16 cellular contexts compared by ENCODE assay signal in genomic region chr9:12882430-12882829, GRCh38.
DNase-seq lines count a peak whose midpoint lies in the region; ATAC-seq, FAIRE-seq and TF ChIP-seq lines count a peak whose summit lies in the region.
"Had no signal": no experiment of that assay in that cellular context is flagged by ENCODE, and none has a peak within 500 bp of the region (broad histone marks: within the 10 kb centered on the region; RNA-seq: fewer than 3 reads in every experiment).

No MANE protein-coding gene starts in this region.

- no peaks in the 10 kb centered on the region for H3K36me3 ChIP-seq in osteoblast (ENCODE audit: insufficient read depth, low read length)
- no peaks in the 10 kb centered on the region for H3K36me3 ChIP-seq in HAP-1 (replicated peaks)
- H3K36me3 ChIP-seq: spleen, upper lobe of left lung had no signal

- no peak for TF ChIP-seq EP300 in A549 (IDR thresholded peaks at IDR 0.05)

- H3K4me3 ChIP-seq in A549 (no peak overlapping the region), fibroblast of pulmonary artery (replicated peaks; ENCODE audit: low read depth, low read length) (no peak overlapping the region), osteoblast (ENCODE audit: insufficient read depth, low read length) (no peak overlapping the region), HAP-1 (no peak overlapping the region)
- H3K4me3 ChIP-seq: spleen, upper lobe of left lung had no signal

- 39% methylated on average over 2 of the region's 2 CpGs for WGBS in A549 (ENCODE audit: missing lambda C conversion rate)

- peak overlapping the region; percentile 22 for H2AFZ ChIP-seq in osteoblast (ENCODE audit: low read length)

- CTCF ChIA-PET in A549 (lab: Yijun Ruan, JAX), result interaction anchor here (1.0 to 2.5 kb wide), 6 partner anchors 65 to 164 kb away, joined by 3 to 25 read pairs (median 6); partner anchors contain the start of gene LURAP1L

- no peaks in the 10 kb centered on the region for H3K27me3 ChIP-seq in osteoblast (ENCODE audit: insufficient read depth, low read length)
- H3K27me3 ChIP-seq in HAP-1 (ENCODE audit: low read depth), result no peaks in the 10 kb centered on the region
- H3K27me3 ChIP-seq: spleen, upper lobe of left lung had no signal

- FAIRE-seq in A549 (lab: Jason Lieb, UNC), result no peak

- DNase-seq in A549 (ENCODE audit: low read depth in 1 of 2, low spot score in 1 of 2) (no peak), M059J (ENCODE audit: low read depth) (peak; percentile 15), fibroblast of pulmonary artery (ENCODE audit: low read depth) (peak; percentile 63), osteoblast (ENCODE audit: insufficient read length, low spot score, missing footprints) (peak; percentile 32), HAP-1 (ENCODE audit: low spot score in 2 of 2) (no peak), NCI-H2107 treated with DMSO at 0.1 percent for 48 hours (lab: John Stamatoyannopoulos, UW; ENCODE audit: unreplicated experiment) (no peak), NCI-H345 treated with DMSO at 0.1 percent for 48 hours (lab: John Stamatoyannopoulos, UW; ENCODE audit: unreplicated experiment) (no peak)
- DNase-seq: activated CD4-positive, alpha-beta T cell treated with anti-CD3 and anti-CD28 coated beads, Interleukin-2, amount 50 U/mL, for 1 hour; AML-193; H7; immature natural killer cell; NCI-H1105; NCI-H446 treated with DMSO at 0.1 percent for 48 hours; spleen had no signal

- in situ Hi-C loops in HAP-1 (cut with MboI; ENCODE audit: low sequenced_read_pairs), result loop anchor here (25.0 kb wide), 1 partner anchor 170 kb away; no protein-coding TSS in a partner anchor

- TF ChIP-seq POLR2A in A549 (IDR thresholded peaks at IDR 0.05; ENCODE audit: low read length), result no peak

- no peaks in the 10 kb centered on the region for H3K79me2 ChIP-seq in osteoblast (ENCODE audit: insufficient read depth, low read length)

- no peaks in the 10 kb centered on the region for H3K9me3 ChIP-seq in A549
- H3K9me3 ChIP-seq in osteoblast (ENCODE audit: low read depth, low read length), result no peaks in the 10 kb centered on the region
- no peaks in the 10 kb centered on the region for H3K9me3 ChIP-seq in HAP-1
- H3K9me3 ChIP-seq: upper lobe of left lung had no signal

- ATAC-seq in A549 (no peak), GM19463 (IDR thresholded peaks at IDR 0.05; ENCODE audit: unreplicated experiment) (no peak)

- H3K27ac ChIP-seq in A549, result peak overlapping the region; percentile 40 to 79; a peak in 5 of 6 replicates
- peak overlapping the region; percentile 90 for H3K27ac ChIP-seq in osteoblast (ENCODE audit: low read depth, low read length)

- no peak for TF ChIP-seq CTCF in A549 (IDR thresholded peaks at IDR 0.05)
- TF ChIP-seq CTCF in fibroblast of pulmonary artery (IDR thresholded peaks at IDR 0.05; ENCODE audit: low read length, missing control alignments), result no peak
- TF ChIP-seq CTCF in osteoblast (IDR thresholded peaks at IDR 0.05; ENCODE audit: extremely low read depth, low read depth, low read length), result no peak

- no peak for TF ChIP-seq RAD21 in A549 (conservative IDR thresholded peaks at IDR 0.05 in 1 of 2, IDR thresholded peaks at IDR 0.05 in 1 of 2)

- POLR2A ChIA-PET in A549 (lab: Yijun Ruan, JAX), result no interaction called here

- peak overlapping the region; percentile 11; the same call in 2 of the 3 replicates for H3K4me2 ChIP-seq in A549
- H3K4me2 ChIP-seq in osteoblast (ENCODE audit: insufficient read depth, low read length), result peak overlapping the region; percentile 52

- H3K4me1 ChIP-seq in A549, result peaks cover 52% of the 10 kb centered on the region; the same call in 2 of the 3 replicates
- H3K4me1 ChIP-seq in osteoblast (ENCODE audit: insufficient read depth, low read length), result peaks cover 30% of the 10 kb centered on the region
- H3K4me1 ChIP-seq in HAP-1, result no peaks in the 10 kb centered on the region
- H3K4me1 ChIP-seq: spleen had no signal

- H4K20me1 ChIP-seq in osteoblast (ENCODE audit: insufficient read depth, low read length), result no peaks in the 10 kb centered on the region

TF ChIP-seq in A549, 52 proteins besides CTCF, POLR2A, EP300 and RAD21:
- no peak for TF ChIP-seq NPAS2 (CRISPR knock-in tag; IDR thresholded peaks at IDR 0.05; ENCODE audit: borderline replicate concordance)
- no peak for TF ChIP-seq CBX8 (IDR thresholded peaks at IDR 0.05)
- no peak for TF ChIP-seq FOSB (CRISPR knock-in tag; IDR thresholded peaks at IDR 0.05)
- no peak for TF ChIP-seq REST (IDR thresholded peaks at IDR 0.05)
- no peak for TF ChIP-seq ZSCAN20 (CRISPR knock-in tag; IDR thresholded peaks at IDR 0.05)
- TF ChIP-seq CEBPB (IDR thresholded peaks at IDR 0.05), result no peak
- no peak for TF ChIP-seq ELK1 (IDR thresholded peaks at IDR 0.05; ENCODE audit: low read depth, low read length)
- TF ChIP-seq BHLHE40 (IDR thresholded peaks at IDR 0.05; ENCODE audit: low read depth, low read length), result no peak
- TF ChIP-seq HMGXB4 (CRISPR knock-in tag; IDR thresholded peaks at IDR 0.05; ENCODE audit: borderline replicate concordance), result no peak
- TF ChIP-seq USF2 (IDR thresholded peaks at IDR 0.05), result no peak
- no peak for TF ChIP-seq HDAC2 (IDR thresholded peaks at IDR 0.05)
- no peak for TF ChIP-seq MAZ (IDR thresholded peaks at IDR 0.05; ENCODE audit: borderline replicate concordance, low read depth, low read length)
- no peak for TF ChIP-seq HOXB5 (CRISPR knock-in tag; IDR thresholded peaks at IDR 0.05)

Comparison
In these comparisons a context has a peak if more than half of its experiments do, and no peak if none do; other contexts are left out.
1. DNase-seq: peak in M059J (single experiment), fibroblast of pulmonary artery (single experiment) and osteoblast (single experiment); none in A549 (0 of 2), HAP-1 (0 of 2), NCI-H2107 treated with DMSO at 0.1 percent for 48 hours (single experiment) and NCI-H345 treated with DMSO at 0.1 percent for 48 hours (single experiment).